In genomic region chr6:130373992-130374391, GRCh38 we compare ENCODE assay signal across 19 cellular contexts. TPM values are rescaled to one million over a fixed set of nuclear protein-coding genes. Genes with fewer than 3 reads are reported as not detected.
DNase-seq lines count a peak whose midpoint lies in the region; ATAC-seq and TF ChIP-seq lines count a peak whose summit lies in the region.
"Had no signal": no experiment of that assay in that cellular context is flagged by ENCODE, and none has a peak within 500 bp of the region (broad histone marks: within the 10 kb centered on the region; RNA-seq: fewer than 3 reads in every experiment).

No MANE protein-coding gene starts in this region.

- no peak overlapping the region for H3K56ac ChIP-seq in IMR-90 (ENCODE audit: extremely low read depth, insufficient read depth, low read length)

- H3K27ac ChIP-seq in GM23338 (ENCODE audit: low read depth) (no peak overlapping the region), IMR-90 (ENCODE audit: insufficient read depth, low read length) (peak overlapping the region; percentile 1; the same call in 1 of the 2 replicates), foreskin keratinocyte (peak overlapping the region; percentile 1)
- H3K27ac ChIP-seq: A549; BLaER1 treated with 17β-estradiol and CSF1 and Interleukin-3, amounts not matched to agents 10 nM and 100 nM; GM23248 had no signal

- H3K9ac ChIP-seq in IMR-90 (ENCODE audit: low read depth, low read length): no peak overlapping the region
- H3K9ac ChIP-seq: BLaER1 treated with 17β-estradiol and CSF1 and Interleukin-3, amounts not matched to agents 10 nM and 100 nM; GM23248 had no signal

- H3K9me3 Mint-ChIP-seq in GM23338: no peaks in the 10 kb centered on the region
- H3K9me3 Mint-ChIP-seq in natural killer cell treated with Interleukin-12 subunit alpha and Interleukin-12 subunit beta and Interleukin-15 and Interleukin-18, amount 100 ng/mL, for 72 hours: no peaks in the 10 kb centered on the region
- H3K9me3 Mint-ChIP-seq: CD4-positive, alpha-beta T cell; CD8-positive, alpha-beta memory T cell had no signal

- H3K4me3 Mint-ChIP-seq in GM23338: peak overlapping the region; percentile 10; the same call in 1 of the 3 replicates
- no peak overlapping the region for H3K4me3 Mint-ChIP-seq in natural killer cell treated with Interleukin-12 subunit alpha and Interleukin-12 subunit beta and Interleukin-15 and Interleukin-18, amount 100 ng/mL, for 72 hours
- H3K4me3 Mint-ChIP-seq: CD14-positive monocyte; CD4-positive, alpha-beta T cell; CD8-positive, alpha-beta memory T cell had no signal

- H2BK5ac ChIP-seq in IMR-90 (ENCODE audit: low read depth, low read length, poor library complexity, severe bottlenecking): peak overlapping the region; percentile 24

- no peak overlapping the region for H4K8ac ChIP-seq in IMR-90 (ENCODE audit: low read depth in 2 of 2, low read length in 2 of 2)

- peak overlapping the region; percentile 95 for H4K5ac ChIP-seq in IMR-90 (ENCODE audit: low read depth, low read length)

- peak overlapping the region; percentile 11; the same call in 1 of the 2 replicates for H3K27ac Mint-ChIP-seq in GM23338
- no peak overlapping the region for H3K27ac Mint-ChIP-seq in natural killer cell treated with Interleukin-12 subunit alpha and Interleukin-12 subunit beta and Interleukin-15 and Interleukin-18, amount 100 ng/mL, for 72 hours
- H3K27ac Mint-ChIP-seq: CD14-positive monocyte; CD4-positive, alpha-beta T cell; CD8-positive, alpha-beta memory T cell had no signal

- dilution Hi-C loops in IMR-90 (cut with HindIII; ENCODE audit: low sequenced_read_pairs, unreplicated experiment): no loop called here

- TF ChIP-seq CTCF in GM23338 (conservative IDR thresholded peaks at IDR 0.05; ENCODE audit: low read depth in 2 of 2): no peak
- no peak for TF ChIP-seq CTCF in IMR-90 (conservative IDR thresholded peaks at IDR 0.05; ENCODE audit: low read depth, low read length)
- no peak for TF ChIP-seq CTCF in foreskin keratinocyte (conservative IDR thresholded peaks at IDR 0.05)

- peak overlapping the region; percentile 35; the same call in 1 of the 2 replicates for H3K4me3 ChIP-seq in GM23338
- no peak overlapping the region for H3K4me3 ChIP-seq in IMR-90 (ENCODE audit: insufficient read depth, low read depth, low read length)
- H3K4me3 ChIP-seq: A549; BLaER1 treated with 17β-estradiol and CSF1 and Interleukin-3, amounts not matched to agents 10 nM and 100 nM; GM23248 had no signal

- H3K4me1 ChIP-seq in GM23338 (ENCODE audit: insufficient read depth): peaks cover 59% of the 10 kb centered on the region
- peaks cover 18% of the 10 kb centered on the region for H3K4me1 ChIP-seq in IMR-90 (ENCODE audit: control insufficient read depth, insufficient read depth, low read length)
- H3K4me1 ChIP-seq in foreskin keratinocyte: peaks cover 26% of the 10 kb centered on the region
- H3K4me1 ChIP-seq: A549; BE2C; BLaER1 treated with 17β-estradiol and CSF1 and Interleukin-3, amounts not matched to agents 10 nM and 100 nM had no signal

- H3K4ac ChIP-seq in IMR-90 (ENCODE audit: low read depth, low read length): 0 out of 2 replicates have a peak overlapping the region, but pooled peaks have one; percentile 50

- H3K23ac ChIP-seq in IMR-90 (ENCODE audit: low read depth, low read length): peak overlapping the region; percentile 59; the same call in 1 of the 2 replicates

- H2BK15ac ChIP-seq in IMR-90 (ENCODE audit: low read depth, low read length): no peak overlapping the region

- peaks cover 8 to 61% of the 10 kb centered on the region in 2 experiments; a peak in 3 of 4 replicates for H3K79me1 ChIP-seq in IMR-90 (ENCODE audit: low read depth in 1 of 2, low read length in 2 of 2)

- DNase-seq in GM23338 (ENCODE audit: low spot score): peak; percentile 32
- no peak for DNase-seq in IMR-90
- no peak for DNase-seq in foreskin keratinocyte
- no peak for DNase-seq in natural killer cell treated with Interleukin-12 subunit alpha and Interleukin-12 subunit beta and Interleukin-15 and Interleukin-18, amount 100 ng/mL, for 72 hours (ENCODE audit: low spot score)
- no peak for DNase-seq in retina
- DNase-seq in GM19238 (ENCODE audit: insufficient read length, low spot score): no peak
- DNase-seq: 8988T; ACHN; AML-193; BE2C; CD4-positive, alpha-beta T cell; CD8-positive, alpha-beta memory T cell; DMS53; DMS79 treated with DMSO at 0.1 percent for 48 hours; GM23248; HCEC 1CT had no signal

- no peak for TF ChIP-seq POLR2A in IMR-90 (IDR thresholded peaks at IDR 0.05; ENCODE audit: low read depth, low read length)

- H2BK120ac ChIP-seq in IMR-90 (ENCODE audit: low read depth, low read length): no peak overlapping the region; the same call in 1 of the 2 replicates

- H3K4me2 ChIP-seq in GM23338: peak overlapping the region; percentile 68
- no peak overlapping the region for H3K4me2 ChIP-seq in IMR-90 (ENCODE audit: low read depth, low read length)
- H3K4me2 ChIP-seq: A549; BLaER1 treated with 17β-estradiol and CSF1 and Interleukin-3, amounts not matched to agents 10 nM and 100 nM had no signal

- POLR2A ChIA-PET in IMR-90 (lab: Charles Lee; ENCODE audit: unreplicated experiment): no interaction called here

- no peaks in the 10 kb centered on the region for H3K9me3 ChIP-seq in IMR-90 (ENCODE audit: control insufficient read depth, insufficient read depth, low read length)
- H3K9me3 ChIP-seq: A549; BE2C; BLaER1 treated with 17β-estradiol and CSF1 and Interleukin-3, amounts not matched to agents 10 nM and 100 nM had no signal

- WGBS in IMR-90 (ENCODE audit: extremely low coverage in 2 of 2, insufficient read length in 1 of 2), 2 experiments: 67% methylated on average over 1 of the region's 2 CpGs; no CpG with 5 or more reads in 1 of the 2 experiments

- no peaks in the 10 kb centered on the region for H3F3A ChIP-seq in GM23338 (replicated peaks; ENCODE audit: low read depth)

- ATAC-seq in GM23338 (peak; percentile 80), IMR-90 (ENCODE audit: low read depth) (no peak), foreskin keratinocyte (no peak)
- no peak for ATAC-seq in natural killer cell treated with Interleukin-12 subunit alpha and Interleukin-12 subunit beta and Interleukin-15 and Interleukin-18, amount 100 ng/mL, for 72 hours
- ATAC-seq: A549 had no signal

- H2BK20ac ChIP-seq in IMR-90 (ENCODE audit: low read depth, low read length): no peak overlapping the region

- H3K9me2 ChIP-seq in GM23338 (ENCODE audit: insufficient read depth): no peaks in the 10 kb centered on the region

- no TSS peak for BruUV-seq in IMR-90 (replicated peaks; lab: Mats Ljungman, UMichigan)

- 0 out of 2 replicates have a peak overlapping the region, but pooled peaks have one; percentile 33 for H2AK5ac ChIP-seq in IMR-90 (ENCODE audit: low read depth, low read length)

- no peaks in the 10 kb centered on the region for H3K27me3 ChIP-seq in GM23338 (ENCODE audit: insufficient read depth)
- H3K27me3 ChIP-seq in IMR-90 (ENCODE audit: control insufficient read depth, insufficient read depth, low read length): no peaks in the 10 kb centered on the region
- no peaks in the 10 kb centered on the region for H3K27me3 ChIP-seq in foreskin keratinocyte
- H3K27me3 ChIP-seq: BE2C had no signal

- CTCF ChIA-PET in IMR-90 (lab: Yijun Ruan, JAX): interaction anchor here (0.6 to 0.7 kb wide), 2 partner anchors 9 to 1290 kb away, joined by 3 to 4 read pairs; no protein-coding TSS in a partner anchor

- H2AFZ ChIP-seq in GM23338 (no peak overlapping the region), IMR-90 (replicated peaks; ENCODE audit: low read length, poor library complexity) (no peak overlapping the region)
- H2AFZ ChIP-seq: GM23248 had no signal

- H3K36me3 ChIP-seq in GM23338 (ENCODE audit: insufficient read depth) (no peaks in the 10 kb centered on the region), IMR-90 (ENCODE audit: control insufficient read depth, insufficient read depth, low read length) (peaks cover 2% of the 10 kb centered on the region; the same call in 1 of the 2 replicates)
- H3K36me3 ChIP-seq: BE2C; BLaER1 treated with 17β-estradiol and CSF1 and Interleukin-3, amounts not matched to agents 10 nM and 100 nM had no signal

- intact Hi-C loops in IMR-90 (cut with micrococcal nuclease): no loop called here

- H3K36me3 Mint-ChIP-seq in GM23338 (ENCODE audit: low read depth): no peaks in the 10 kb centered on the region; the same call in 2 of the 3 replicates
- H3K36me3 Mint-ChIP-seq in natural killer cell treated with Interleukin-12 subunit alpha and Interleukin-12 subunit beta and Interleukin-15 and Interleukin-18, amount 100 ng/mL, for 72 hours: no peaks in the 10 kb centered on the region
- H3K36me3 Mint-ChIP-seq: CD14-positive monocyte had no signal

- H3K14ac ChIP-seq in IMR-90 (replicated peaks; ENCODE audit: low read depth, low read length): no peak overlapping the region; the same call in 1 of the 2 replicates

- H3K79me2 ChIP-seq in GM23338 (replicated peaks; ENCODE audit: insufficient read depth): peaks cover 57% of the 10 kb centered on the region

- peak overlapping the region; percentile 34; the same call in 1 of the 2 replicates for H3K18ac ChIP-seq in IMR-90 (ENCODE audit: low read depth, low read length)

- H4K20me1 ChIP-seq in GM23338 (replicated peaks; ENCODE audit: insufficient read depth) (no peaks in the 10 kb centered on the region), IMR-90 (ENCODE audit: insufficient read depth, low read length) (no peaks in the 10 kb centered on the region; the same call in 1 of the 2 replicates)
- H4K20me1 ChIP-seq: BLaER1 treated with 17β-estradiol and CSF1 and Interleukin-3, amounts not matched to agents 10 nM and 100 nM had no signal

- in situ Hi-C loops in IMR-90 (cut with MboI; ENCODE audit: low sequenced_read_pairs): no loop called here

- peaks cover 2% of the 10 kb centered on the region for H3K27me3 Mint-ChIP-seq in GM23338 (ENCODE audit: insufficient read depth, low read depth, poor library complexity)
- H3K27me3 Mint-ChIP-seq in natural killer cell treated with Interleukin-12 subunit alpha and Interleukin-12 subunit beta and Interleukin-15 and Interleukin-18, amount 100 ng/mL, for 72 hours: peaks cover 14 to 20% of the 10 kb centered on the region in 2 donors
- H3K27me3 Mint-ChIP-seq: CD4-positive, alpha-beta T cell; CD8-positive, alpha-beta memory T cell had no signal

- peaks cover 51% of the 10 kb centered on the region for H3K4me1 Mint-ChIP-seq in GM23338
- H3K4me1 Mint-ChIP-seq in natural killer cell treated with Interleukin-12 subunit alpha and Interleukin-12 subunit beta and Interleukin-15 and Interleukin-18, amount 100 ng/mL, for 72 hours (ENCODE audit: low read depth in 2 of 2): peaks cover 0 to 3% of the 10 kb centered on the region in 2 donors
- H3K4me1 Mint-ChIP-seq: CD14-positive monocyte had no signal

- H3K9me1 ChIP-seq in IMR-90 (ENCODE audit: insufficient read depth, low read length): no peaks in the 10 kb centered on the region; the same call in none of the 2 replicates

- H4K91ac ChIP-seq in IMR-90 (ENCODE audit: insufficient read depth, low read depth, low read length): peak overlapping the region; percentile 65

- TF ChIP-seq RAD21 in IMR-90 (IDR thresholded peaks at IDR 0.05; ENCODE audit: low read length): no peak

- H2AK9ac ChIP-seq in IMR-90 (replicated peaks; ENCODE audit: low read depth, low read length, poor library complexity): peak overlapping the region; percentile 71

RNA-seq across cellular contexts. Expression of gene TMEM200A, which starts 8.2 kb away (rescaled TPM):
- 22.7 and 24.8 TPM in 2 replicates for total RNA-seq in GM23338 (2014; rRNA removed; shearing (Covaris generic))
- polyA plus RNA-seq in GM23338 (2016; fragmentation: Nextera tagmentation; extraction: Ambion mirVana) (6.7 and 7.1 TPM in 2 replicates), IMR-90 (2012; rRNA removed) (19.4 and 22.8 TPM in 2 replicates), foreskin keratinocyte (20.5 and 48.3 TPM in 2 replicates)
- total RNA-seq in IMR-90 (2012; rRNA removed) (37.1 and 47.8 TPM in 2 replicates), foreskin keratinocyte (51.2 and 134 TPM in 2 replicates)
- polyA plus RNA-seq in IMR-90 (2012; cell fraction: cytosol; rRNA removed): 7.1 and 11.5 TPM in 2 replicates
- polyA plus RNA-seq in IMR-90 (2012; cell fraction: nucleus; rRNA removed; ENCODE audit: low replicate concordance): 2.3 and 6.7 TPM in 2 replicates
- 1 to 10 TPM; 1.2 to 4.8 TPM for total RNA-seq in natural killer cell treated with Interleukin-12 subunit alpha and Interleukin-12 subunit beta and Interleukin-15 and Interleukin-18, amount 100 ng/mL, for 72 hours
- polyA plus RNA-seq: CD14-positive monocyte had no signal
